Comparison of ENCODE assay signal across 35 cellular contexts in genomic region chr11:15201586-15201985, GRCh38.
DNase-seq lines count a peak whose midpoint lies in the region; ATAC-seq and TF ChIP-seq lines count a peak whose summit lies in the region.
"Had no signal": no experiment of that assay in that cellular context is flagged by ENCODE, and none has a peak within 500 bp of the region (broad histone marks: within the 10 kb centered on the region; RNA-seq: fewer than 3 reads in every experiment).

No MANE protein-coding gene starts in this region.

- H3K36me3 ChIP-seq in endodermal cell (ENCODE audit: control insufficient read depth, insufficient read depth, low read length) (no peaks in the 10 kb centered on the region), neuronal stem cell (replicated peaks in 1 of 2; ENCODE audit: control insufficient read depth in 2 of 2, insufficient read depth in 2 of 2, low read length in 2 of 2) (no peaks in the 10 kb centered on the region), trophoblast cell (ENCODE audit: control insufficient read depth in 1 of 2, insufficient read depth in 2 of 2, low read length in 2 of 2) (no peaks in the 10 kb centered on the region), SK-N-SH (replicated peaks in 1 of 2; ENCODE audit: control insufficient read depth in 1 of 2, insufficient read depth in 2 of 2, low read length in 1 of 2) (no peaks in the 10 kb centered on the region)
- H3K36me3 ChIP-seq: BE2C; BLaER1; BLaER1 treated with 17β-estradiol and CSF1 and Interleukin-3, amounts not matched to agents 10 nM and 100 nM had no signal

- H3K36me3 Mint-ChIP-seq in endodermal cell (ENCODE audit: low read depth) (no peaks in the 10 kb centered on the region), endothelial cell (ENCODE audit: low read depth, unreplicated experiment) (no peaks in the 10 kb centered on the region)
- H3K36me3 Mint-ChIP-seq: CD14-positive monocyte; CD4-positive, alpha-beta memory T cell; CD4-positive, CD25-positive, alpha-beta regulatory T cell; CD8-positive, alpha-beta memory T cell; CD8-positive, alpha-beta T cell had no signal

- H3K9me3 Mint-ChIP-seq in endodermal cell (no peaks in the 10 kb centered on the region), endothelial cell (ENCODE audit: unreplicated experiment) (no peaks in the 10 kb centered on the region)
- H3K9me3 Mint-ChIP-seq: CD14-positive monocyte; CD4-positive, alpha-beta memory T cell; CD4-positive, alpha-beta T cell; CD4-positive, CD25-positive, alpha-beta regulatory T cell; CD8-positive, alpha-beta memory T cell; CD8-positive, alpha-beta T cell had no signal

- H3K9me2 ChIP-seq in SK-N-SH: no peaks in the 10 kb centered on the region

- H2AFZ ChIP-seq in neuronal stem cell (ENCODE audit: low read length) (no peak overlapping the region), trophoblast cell (ENCODE audit: insufficient read depth, low read length, poor library complexity) (no peak overlapping the region), SK-N-SH (ENCODE audit: low read depth) (no peak overlapping the region)

- no peak for TF ChIP-seq CTCF in endodermal cell (conservative IDR thresholded peaks at IDR 0.05)
- no peak for TF ChIP-seq CTCF in endothelial cell (IDR thresholded peaks at IDR 0.05; ENCODE audit: unreplicated experiment)
- TF ChIP-seq CTCF in SK-N-SH (IDR thresholded peaks at IDR 0.05): no peak

- H3K4me1 ChIP-seq in endodermal cell (ENCODE audit: control insufficient read depth, insufficient read depth, low read length) (no peaks in the 10 kb centered on the region), neuronal stem cell (ENCODE audit: control insufficient read depth in 2 of 2, insufficient read depth in 1 of 2, low read depth in 1 of 2, low read length in 2 of 2) (no peaks in the 10 kb centered on the region), trophoblast cell (ENCODE audit: control insufficient read depth in 1 of 2, insufficient read depth in 2 of 2, low read length in 2 of 2) (no peaks in the 10 kb centered on the region), SK-N-SH (ENCODE audit: control insufficient read depth in 1 of 2, insufficient read depth in 2 of 2, low read depth in 1 of 2, low read length in 1 of 2) (peaks cover 0 to 15% of the 10 kb centered on the region in 2 experiments; a peak in 2 of 4 replicates)
- H3K4me1 ChIP-seq: BE2C, BLaER1, Caco-2 had no signal

- TF ChIP-seq RAD21 in SK-N-SH (IDR thresholded peaks at IDR 0.05; ENCODE audit: low read length): no peak

- H3K14ac ChIP-seq in neuronal stem cell (ENCODE audit: low read length) (no peak overlapping the region), trophoblast cell (ENCODE audit: low read length) (no peak overlapping the region)

- H4K20me1 ChIP-seq in SK-N-SH (ENCODE audit: insufficient read depth): no peaks in the 10 kb centered on the region
- H4K20me1 ChIP-seq: BLaER1; BLaER1 treated with 17β-estradiol and CSF1 and Interleukin-3, amounts not matched to agents 10 nM and 100 nM had no signal

- TF ChIP-seq EP300 in SK-N-SH (IDR thresholded peaks at IDR 0.05; ENCODE audit: borderline replicate concordance in 1 of 2, low read depth in 1 of 2, low read length in 1 of 2): no peak

- CTCF ChIA-PET in SK-N-SH (lab: Yijun Ruan, JAX): interaction anchor here (0.6 to 16.7 kb wide), 4 partner anchors 42 to 664 kb away, joined by 3 to 282 read pairs (median 5); no protein-coding TSS in a partner anchor

- H2BK12ac ChIP-seq in neuronal stem cell (ENCODE audit: low read length) (no peak overlapping the region), trophoblast cell (ENCODE audit: low read length) (no peak overlapping the region)

- peaks cover 5% of the 10 kb centered on the region for H3K4me1 Mint-ChIP-seq in endodermal cell
- peaks cover 8% of the 10 kb centered on the region for H3K4me1 Mint-ChIP-seq in endothelial cell (ENCODE audit: unreplicated experiment)
- H3K4me1 Mint-ChIP-seq: B cell; CD4-positive, alpha-beta memory T cell; CD4-positive, CD25-positive, alpha-beta regulatory T cell; CD8-positive, alpha-beta memory T cell had no signal

- 98 to 100% methylated on average over 1 to 4 of the region's 4 CpGs for WGBS in endodermal cell (ENCODE audit: insufficient coverage in 1 of 2, insufficient read length in 1 of 2), 2 experiments
- no CpG with 5 or more reads among the region's 4 CpGs for WGBS in neuronal stem cell (ENCODE audit: extremely low coverage in 2 of 2, insufficient read length in 2 of 2, insufficient replicate concordance in 1 of 2), 2 donors
- WGBS in trophoblast cell (ENCODE audit: extremely low coverage, insufficient coverage, insufficient read length): no CpG with 5 or more reads among the region's 4 CpGs
- WGBS in SK-N-SH (ENCODE audit: low lambda C conversion rate): 44% methylated on average over 4 of the region's 4 CpGs

- H2BK5ac ChIP-seq in neuronal stem cell (ENCODE audit: low read length): no peak overlapping the region
- H2BK5ac ChIP-seq in trophoblast cell (ENCODE audit: low read depth, low read length, poor library complexity): no peak overlapping the region

- peak overlapping the region; percentile 26 for H3K4ac ChIP-seq in neuronal stem cell (ENCODE audit: low read length)
- H3K4ac ChIP-seq in trophoblast cell (ENCODE audit: low read depth, low read length): no peak overlapping the region

- H3K9me3 ChIP-seq in endodermal cell (ENCODE audit: control insufficient read depth, low read length) (no peaks in the 10 kb centered on the region), neuronal stem cell (replicated peaks in 1 of 2; ENCODE audit: control insufficient read depth in 2 of 2, insufficient read depth in 1 of 2, low read depth in 1 of 2, low read length in 2 of 2) (no peaks in the 10 kb centered on the region), trophoblast cell (ENCODE audit: insufficient read depth, low read depth, low read length) (peaks cover 2% of the 10 kb centered on the region), SK-N-SH (no peaks in the 10 kb centered on the region)
- H3K9me3 ChIP-seq: A549; BE2C; BLaER1; BLaER1 treated with 17β-estradiol and CSF1 and Interleukin-3, amounts not matched to agents 10 nM and 100 nM; Caco-2 had no signal

- H2BK15ac ChIP-seq in neuronal stem cell (ENCODE audit: low read length): no peak overlapping the region

- POLR2A ChIA-PET in SK-N-SH (lab: Yijun Ruan, JAX): no interaction called here

- H2BK120ac ChIP-seq in neuronal stem cell (ENCODE audit: low read depth, low read length): no peak overlapping the region
- H2BK120ac ChIP-seq in trophoblast cell (ENCODE audit: insufficient read depth, low read length, poor library complexity): no peak overlapping the region

- peak; percentile 8 for DNase-seq in endodermal cell
- peak; percentile 2 for DNase-seq in islet precursor cell
- no peak for DNase-seq in neuronal stem cell (ENCODE audit: low spot score)
- DNase-seq in trophoblast cell: peak; percentile 57 to 64
- DNase-seq in SW 1271 (lab: John Stamatoyannopoulos, UW): no peak
- no peak for DNase-seq in endothelial cell (ENCODE audit: low spot score)
- no peak for DNase-seq in SK-N-SH
- DNase-seq: 8988T; ACHN; AML-193; BE2C; C1 segment of cervical spinal cord; Caco-2; Calu3; CD4-positive, alpha-beta memory T cell; CD4-positive, alpha-beta T cell; CD4-positive, CD25-positive, alpha-beta regulatory T cell; CD8-positive, alpha-beta memory T cell; CD8-positive, alpha-beta T cell; COR-L47; DMS 273 treated with DMSO at 0.1 percent for 48 hours; DMS153; DMS53; DMS79; DMS79 treated with DMSO at 0.1 percent for 48 hours; DND-41; EL had no signal

- H3K4me2 ChIP-seq in neuronal stem cell (ENCODE audit: insufficient read depth, low read length, poor library complexity, severe bottlenecking): no peak overlapping the region
- no peak overlapping the region for H3K4me2 ChIP-seq in trophoblast cell (ENCODE audit: low read length)
- H3K4me2 ChIP-seq in SK-N-SH: no peak overlapping the region
- H3K4me2 ChIP-seq: A549; BLaER1; BLaER1 treated with 17β-estradiol and CSF1 and Interleukin-3, amounts not matched to agents 10 nM and 100 nM had no signal

- H3K27me3 ChIP-seq in endodermal cell (ENCODE audit: control insufficient read depth, insufficient read depth, low read length, poor library complexity, severe bottlenecking): peaks cover 8% of the 10 kb centered on the region
- no peaks in the 10 kb centered on the region for H3K27me3 ChIP-seq in neuronal stem cell (ENCODE audit: control insufficient read depth in 3 of 3, insufficient read depth in 3 of 3, low read depth in 1 of 3, low read length in 3 of 3)
- H3K27me3 ChIP-seq in trophoblast cell (ENCODE audit: insufficient read depth, low read length): no peaks in the 10 kb centered on the region
- no peaks in the 10 kb centered on the region for H3K27me3 ChIP-seq in SK-N-SH (ENCODE audit: insufficient read depth)
- H3K27me3 ChIP-seq: BE2C; BLaER1; BLaER1 treated with 17β-estradiol and CSF1 and Interleukin-3, amounts not matched to agents 10 nM and 100 nM had no signal

- H3K4me3 ChIP-seq in endodermal cell (ENCODE audit: low read length): no peak overlapping the region
- H3K4me3 ChIP-seq in neuronal stem cell (ENCODE audit: low read length in 2 of 2): no peak overlapping the region
- no peak overlapping the region for H3K4me3 ChIP-seq in trophoblast cell (ENCODE audit: low read depth, low read length)
- no peak overlapping the region for H3K4me3 ChIP-seq in SK-N-SH (ENCODE audit: low read depth in 2 of 2, low read length in 1 of 2)
- H3K4me3 ChIP-seq: A549; BLaER1; BLaER1 treated with 17β-estradiol and CSF1 and Interleukin-3, amounts not matched to agents 10 nM and 100 nM had no signal

- H2AK5ac ChIP-seq in neuronal stem cell (ENCODE audit: low read depth, low read length) (no peak overlapping the region), trophoblast cell (ENCODE audit: low read length) (no peak overlapping the region)

- H3K79me2 ChIP-seq in trophoblast cell (ENCODE audit: control insufficient read depth, insufficient read depth, low read length, poor library complexity) (no peaks in the 10 kb centered on the region), SK-N-SH (ENCODE audit: insufficient read depth) (no peaks in the 10 kb centered on the region)

- H3K18ac ChIP-seq in neuronal stem cell (ENCODE audit: low read length) (no peak overlapping the region), trophoblast cell (ENCODE audit: low read length) (no peak overlapping the region)

- H4K8ac ChIP-seq in neuronal stem cell (ENCODE audit: low read depth, low read length) (no peak overlapping the region), trophoblast cell (ENCODE audit: low read depth, low read length) (no peak overlapping the region)

- H3K79me1 ChIP-seq in neuronal stem cell (ENCODE audit: low read depth, low read length) (no peaks in the 10 kb centered on the region), trophoblast cell (ENCODE audit: low read length) (no peaks in the 10 kb centered on the region)

- H3K27me3 Mint-ChIP-seq in endodermal cell (ENCODE audit: insufficient read depth) (peaks cover 13% of the 10 kb centered on the region), endothelial cell (ENCODE audit: unreplicated experiment) (peaks cover 10% of the 10 kb centered on the region)

- no peaks in the 10 kb centered on the region for H3F3A ChIP-seq in SK-N-SH (replicated peaks; ENCODE audit: insufficient read depth)

- H3K27ac Mint-ChIP-seq in endodermal cell (no peak overlapping the region), endothelial cell (ENCODE audit: unreplicated experiment) (no peak overlapping the region)
- H3K27ac Mint-ChIP-seq: B cell; CD14-positive monocyte; CD4-positive, alpha-beta memory T cell; CD4-positive, alpha-beta T cell; CD4-positive, CD25-positive, alpha-beta regulatory T cell; CD8-positive, alpha-beta T cell had no signal

- ATAC-seq in HG03439 (IDR thresholded peaks at IDR 0.05; ENCODE audit: unreplicated experiment): no peak
- ATAC-seq: A549; CD8-positive, alpha-beta T cell had no signal

- H3K23ac ChIP-seq in neuronal stem cell (ENCODE audit: low read depth, low read length, poor library complexity) (no peak overlapping the region), trophoblast cell (ENCODE audit: low read length) (no peak overlapping the region)

- H3K27ac ChIP-seq in endodermal cell (ENCODE audit: low read depth, low read length): no peak overlapping the region
- H3K27ac ChIP-seq in neuronal stem cell (replicated peaks; ENCODE audit: low read length): no peak overlapping the region
- no peak overlapping the region for H3K27ac ChIP-seq in trophoblast cell (ENCODE audit: low read depth, low read length)
- H3K27ac ChIP-seq in SK-N-SH (ENCODE audit: low read depth in 2 of 2, low read length in 1 of 2): no peak overlapping the region
- H3K27ac ChIP-seq: 22Rv1; A549; BLaER1; BLaER1 treated with 17β-estradiol and CSF1 and Interleukin-3, amounts not matched to agents 10 nM and 100 nM; C4-2B had no signal

- H4K91ac ChIP-seq in neuronal stem cell (ENCODE audit: low read depth, low read length, poor library complexity) (no peak overlapping the region), trophoblast cell (ENCODE audit: low read depth, low read length) (no peak overlapping the region)

- H3K9ac ChIP-seq in endodermal cell (ENCODE audit: extremely low read depth, low read length, poor library complexity, severe bottlenecking) (no peak overlapping the region), neuronal stem cell (ENCODE audit: low read depth, low read length, poor library complexity) (no peak overlapping the region), trophoblast cell (ENCODE audit: low read length) (no peak overlapping the region), SK-N-SH (no peak overlapping the region)
- H3K9ac ChIP-seq: BLaER1; BLaER1 treated with 17β-estradiol and CSF1 and Interleukin-3, amounts not matched to agents 10 nM and 100 nM had no signal

- H4K12ac ChIP-seq in trophoblast cell (ENCODE audit: low read depth, low read length): no peak overlapping the region

- H3K4me3 Mint-ChIP-seq in endodermal cell: no peak overlapping the region
- H3K4me3 Mint-ChIP-seq in endothelial cell (ENCODE audit: unreplicated experiment): no peak overlapping the region
- H3K4me3 Mint-ChIP-seq: B cell; CD14-positive monocyte; CD4-positive, alpha-beta memory T cell; CD4-positive, alpha-beta T cell; CD4-positive, CD25-positive, alpha-beta regulatory T cell; CD8-positive, alpha-beta memory T cell; CD8-positive, alpha-beta T cell had no signal

Comparison
In these comparisons a context has a peak if more than half of its experiments do, and no peak if none do; other contexts are left out.
1. DNase-seq: peak in endodermal cell (single experiment), islet precursor cell (single experiment) and trophoblast cell (2 of 2); none in neuronal stem cell (single experiment), SW 1271 (0 of 2), endothelial cell (single experiment) and SK-N-SH (single experiment).